In genomic region chr17:75045946-75046582, GRCh38 we compare ENCODE assay signal across 8 cellular contexts. TPM values are rescaled to one million over a fixed set of nuclear protein-coding genes. Genes with fewer than 3 reads are reported as not detected.
DNase-seq lines count a peak whose midpoint lies in the region; ATAC-seq and TF ChIP-seq lines count a peak whose summit lies in the region.
"Not testable (repeated sequence)": the region's sequence is repeated elsewhere in the genome, so short reads cannot be mapped to it uniquely, and the experiment has no call there.

No MANE protein-coding gene starts in this region.

- not testable (repeated sequence) for H3K27me3 Mint-ChIP-seq in CD8-positive, alpha-beta T cell (ENCODE audit: low read depth); activated naive CD8-positive, alpha-beta T cell; stimulated activated naive B cell treated with anti-CD40 and anti-IgM and Interleukin-4, amounts not matched to agents 10 μg/mL and 1 μg/mL and 100 μg/mL, for 72 hours

- H3K27ac ChIP-seq in CD8-positive, alpha-beta T cell (ENCODE audit: low read depth, low read length), result peak overlapping the region; percentile 97

- CTCF ChIA-PET in CD8-positive, alpha-beta T cell (lab: Charles Lee), result interaction anchor here (1.0 to 2.4 kb wide), 2 partner anchors 14 to 84 kb away, joined by 4 to 7 read pairs; no protein-coding TSS in a partner anchor

- H3K4me1 ChIP-seq in CD8-positive, alpha-beta T cell (ENCODE audit: insufficient read depth, low read length), result peaks cover 21% of the 10 kb centered on the region
- not testable (repeated sequence) for H3K4me1 ChIP-seq in mucosa of stomach (ENCODE audit: control insufficient read depth, insufficient read depth, low read length)

- not testable (repeated sequence) for H3K36me3 ChIP-seq in CD8-positive, alpha-beta T cell (ENCODE audit: insufficient read depth, low read length); mucosa of stomach (ENCODE audit: control insufficient read depth, insufficient read depth, low read length)

- not testable (repeated sequence) for H3K27me3 ChIP-seq in CD8-positive, alpha-beta T cell (ENCODE audit: insufficient read depth, low read length); mucosa of stomach (ENCODE audit: control insufficient read depth, insufficient read depth, low read length)

- POLR2A ChIA-PET in CD8-positive, alpha-beta T cell (lab: Charles Lee), result interaction anchor here (0.8 to 2.5 kb wide), 5 partner anchors 10 to 216 kb away, joined by 3 to 16 read pairs (median 6); partner anchors contain the start of genes GGA3, MRPL58 and MRPS7

- peak overlapping the region; percentile 98 for H3K27ac Mint-ChIP-seq in CD8-positive, alpha-beta T cell
- H3K27ac Mint-ChIP-seq in activated naive CD8-positive, alpha-beta T cell, result peak overlapping the region; percentile 96
- H3K27ac Mint-ChIP-seq in stimulated activated naive B cell treated with anti-CD40 and anti-IgM and Interleukin-4, amounts not matched to agents 10 μg/mL and 1 μg/mL and 100 μg/mL, for 72 hours, result peak overlapping the region; percentile 97

- peak; percentile 43 for ATAC-seq in CD8-positive, alpha-beta T cell
- ATAC-seq in GM21576 (IDR thresholded peaks at IDR 0.05; ENCODE audit: unreplicated experiment), result peak; percentile 4
- peak; percentile 46 to 59 for ATAC-seq in stimulated activated naive B cell treated with anti-CD40 and anti-IgM and Interleukin-4, amounts not matched to agents 10 μg/mL and 1 μg/mL and 100 μg/mL, for 72 hours (replicated peaks)

- intact Hi-C loops in CD8-positive, alpha-beta T cell (cut with DNase I, micrococcal nuclease), result loop anchor here (1.0 to 10.0 kb wide), 6 partner anchors 10 to 219 kb away; partner anchors contain the start of genes GGA3 (in 1 of the 2), HID1 (in 1 of the 2), MRPL58 (in 1 of the 2) and MRPS7 (in 1 of the 2)

- H3K9me3 ChIP-seq in CD8-positive, alpha-beta T cell (ENCODE audit: low read length); mucosa of stomach (ENCODE audit: control insufficient read depth, low read length): not testable (repeated sequence)

- peak overlapping the region; percentile 93 for H3K9ac ChIP-seq in mucosa of stomach (ENCODE audit: low read length)

- H3K4me1 Mint-ChIP-seq in CD8-positive, alpha-beta T cell (ENCODE audit: low read depth), result peaks cover 51% of the 10 kb centered on the region
- H3K4me1 Mint-ChIP-seq in activated naive CD8-positive, alpha-beta T cell (ENCODE audit: low read depth), result peaks cover 45% of the 10 kb centered on the region
- H3K4me1 Mint-ChIP-seq in stimulated activated naive B cell treated with anti-CD40 and anti-IgM and Interleukin-4, amounts not matched to agents 10 μg/mL and 1 μg/mL and 100 μg/mL, for 72 hours, result peaks cover 15 to 31% of the 10 kb centered on the region in 2 donors

- TF ChIP-seq CTCF in CD8-positive, alpha-beta T cell (IDR thresholded peaks at IDR 0.05), result not testable (repeated sequence)

- peaks cover 35% of the 10 kb centered on the region for H3K36me3 Mint-ChIP-seq in CD8-positive, alpha-beta T cell
- H3K36me3 Mint-ChIP-seq in activated naive CD8-positive, alpha-beta T cell, result not testable (repeated sequence)
- peaks cover 9 to 12% of the 10 kb centered on the region in 2 donors for H3K36me3 Mint-ChIP-seq in stimulated activated naive B cell treated with anti-CD40 and anti-IgM and Interleukin-4, amounts not matched to agents 10 μg/mL and 1 μg/mL and 100 μg/mL, for 72 hours

- DNase-seq in CD8-positive, alpha-beta T cell; stimulated activated naive B cell treated with anti-CD40 and anti-IgM and Interleukin-4, amounts not matched to agents 10 μg/mL and 1 μg/mL and 100 μg/mL, for 72 hours: not testable (repeated sequence)
- DNase-seq in HS-5 (ENCODE audit: low read depth), result peak; percentile 74
- peak; percentile 45 for DNase-seq in RPMI7951 (ENCODE audit: low read depth)
- DNase-seq in fibroblast of peridontal ligament (ENCODE audit: extremely low read depth), result peak; percentile 82

- not testable (repeated sequence) for H3K9me3 Mint-ChIP-seq in CD8-positive, alpha-beta T cell; activated naive CD8-positive, alpha-beta T cell (ENCODE audit: low read depth); stimulated activated naive B cell treated with anti-CD40 and anti-IgM and Interleukin-4, amounts not matched to agents 10 μg/mL and 1 μg/mL and 100 μg/mL, for 72 hours

- H3K4me3 ChIP-seq in CD8-positive, alpha-beta T cell (ENCODE audit: low read depth, low read length), result peak overlapping the region; percentile 99
- peak overlapping the region; percentile 70 for H3K4me3 ChIP-seq in mucosa of stomach (ENCODE audit: low read length)

- H3K4me3 Mint-ChIP-seq in CD8-positive, alpha-beta T cell, result peak overlapping the region; percentile 99
- peak overlapping the region; percentile 97 for H3K4me3 Mint-ChIP-seq in activated naive CD8-positive, alpha-beta T cell
- H3K4me3 Mint-ChIP-seq in stimulated activated naive B cell treated with anti-CD40 and anti-IgM and Interleukin-4, amounts not matched to agents 10 μg/mL and 1 μg/mL and 100 μg/mL, for 72 hours, result peak overlapping the region; percentile 97 to 98

RNA-seq across cellular contexts. Expression of gene ATP5PD, which starts 0.7 kb away (rescaled TPM):
- total RNA-seq in CD8-positive, alpha-beta T cell, result 10 to 100 TPM; 69.9 to 71.6 TPM
- 369 and 413 TPM in 2 replicates for total RNA-seq in RPMI7951 (2014; rRNA removed; shearing (Covaris generic))

RNA-seq across cellular contexts. Expression of gene KCTD2, which starts 1.0 kb away (rescaled TPM):
- total RNA-seq in CD8-positive, alpha-beta T cell, result 10 to 100 TPM; 29.4 to 31.7 TPM
- 11.8 and 13.5 TPM in 2 replicates for total RNA-seq in RPMI7951 (2014; rRNA removed; shearing (Covaris generic))

RNA-seq across cellular contexts. Expression of gene MRPL58, which starts 33.6 kb away (rescaled TPM):
- total RNA-seq in CD8-positive, alpha-beta T cell, result 10 to 100 TPM in 1 of 2 experiments, 1 to 10 TPM in 1; 9.2 to 11.2 TPM
- 48.8 and 69.0 TPM in 2 replicates for total RNA-seq in RPMI7951 (2014; rRNA removed; shearing (Covaris generic))

RNA-seq across cellular contexts. Expression of gene SLC16A5, which starts 41.7 kb away (rescaled TPM):
- 1 to 10 TPM; 2.9 to 3.6 TPM for total RNA-seq in CD8-positive, alpha-beta T cell
- total RNA-seq in RPMI7951 (2014; rRNA removed; shearing (Covaris generic)), result 6.6 and 8.8 TPM in 2 replicates

RNA-seq across cellular contexts. Expression of gene CDR2L, which starts 58.6 kb away (rescaled TPM):
- under 1 TPM; 0.14 to 0.27 TPM for total RNA-seq in CD8-positive, alpha-beta T cell
- total RNA-seq in RPMI7951 (2014; rRNA removed; shearing (Covaris generic)), result 8.4 and 8.9 TPM in 2 replicates
